In genomic region chr7:41977165-41977651, GRCh38 we compare ENCODE assay signal across 9 cellular contexts.
DNase-seq lines count a peak whose midpoint lies in the region; ATAC-seq and TF ChIP-seq lines count a peak whose summit lies in the region.
"Had no signal": no experiment of that assay in that cellular context is flagged by ENCODE, and none has a peak within 500 bp of the region (broad histone marks: within the 10 kb centered on the region; RNA-seq: fewer than 3 reads in every experiment).

No MANE protein-coding gene starts in this region.

- H3K27ac ChIP-seq in PC-3 (ENCODE audit: low read length): no peak overlapping the region

- no peak overlapping the region for H3K4me3 Mint-ChIP-seq in stimulated activated naive CD8-positive, alpha-beta T cell treated with anti-CD3 and anti-CD28 coated beads, Interleukin-15, amount 100 ng/mL, for 72 hours
- H3K4me3 Mint-ChIP-seq: activated naive CD4-positive, alpha-beta T cell treated with anti-CD3 and anti-CD28 coated beads, Interleukin-2, amount 50 U/mL, for 24 hours had no signal

- CTCF ChIA-PET in PC-3 (lab: Charles Lee): interaction anchor here (1.0 to 1.3 kb wide), 5 partner anchors 19 to 95 kb away, joined by 3 to 4 read pairs (median 4); no protein-coding TSS in a partner anchor

- H3K79me2 ChIP-seq in PC-3 (ENCODE audit: low read length): no peaks in the 10 kb centered on the region

- H3K4me3 ChIP-seq in PC-3 (ENCODE audit: low read length) (no peak overlapping the region), epithelial cell of esophagus (ENCODE audit: low read length) (no peak overlapping the region), lower leg skin (ENCODE audit: low read depth, poor library complexity, severe bottlenecking) (no peak overlapping the region)

- peaks cover 52% of the 10 kb centered on the region for H3K27me3 Mint-ChIP-seq in stimulated activated naive CD8-positive, alpha-beta T cell treated with anti-CD3 and anti-CD28 coated beads, Interleukin-15, amount 100 ng/mL, for 72 hours

- no peak overlapping the region for H3K9ac ChIP-seq in PC-3 (ENCODE audit: low read length)

- H3K27ac Mint-ChIP-seq in stimulated activated naive CD8-positive, alpha-beta T cell treated with anti-CD3 and anti-CD28 coated beads, Interleukin-15, amount 100 ng/mL, for 72 hours: no peak overlapping the region
- H3K27ac Mint-ChIP-seq: activated naive CD4-positive, alpha-beta T cell treated with anti-CD3 and anti-CD28 coated beads, Interleukin-2, amount 50 U/mL, for 24 hours had no signal

- peak; percentile 67 for ATAC-seq in PC-3
- ATAC-seq in stimulated activated naive CD8-positive, alpha-beta T cell treated with anti-CD3 and anti-CD28 coated beads, Interleukin-15, amount 100 ng/mL, for 72 hours: no peak

- no peaks in the 10 kb centered on the region for H3K27me3 ChIP-seq in PC-3 (ENCODE audit: low read length)

- peaks cover 3% of the 10 kb centered on the region; the same call in 1 of the 2 replicates for H3K36me3 ChIP-seq in PC-3 (ENCODE audit: low read depth, low read length)

- TF ChIP-seq POLR2A in lower leg skin (IDR thresholded peaks at IDR 0.05): no peak

- TF ChIP-seq CTCF in PC-3 (conservative IDR thresholded peaks at IDR 0.05; ENCODE audit: low read depth, low read length) (peak; percentile 84), epithelial cell of esophagus (IDR thresholded peaks at IDR 0.05; ENCODE audit: insufficient read depth, low read depth, low read length, missing control alignments) (peak; percentile 80), lower leg skin (IDR thresholded peaks at IDR 0.05) (no peak)

- no peaks in the 10 kb centered on the region for H4K20me1 ChIP-seq in PC-3 (ENCODE audit: low read length)

- no TSS peak for BruUV-seq in PC-3 (replicated peaks; lab: Mats Ljungman, UMichigan)

- peaks cover 9% of the 10 kb centered on the region for H3K4me1 ChIP-seq in PC-3 (ENCODE audit: insufficient read depth, low read length)

- H3K9me3 ChIP-seq in PC-3 (ENCODE audit: low read length): no peaks in the 10 kb centered on the region

- H2AFZ ChIP-seq in PC-3 (ENCODE audit: low read length): no peak overlapping the region

- intact Hi-C loops in PC-3 (cut with micrococcal nuclease) (loop anchor here (2.0 kb wide), 1 partner anchor 714 kb away; no protein-coding TSS in a partner anchor), lower leg skin (cut with DNase I; ENCODE audit: low total_unique reads) (no loop called here)

- no peaks in the 10 kb centered on the region for H3F3A ChIP-seq in PC-3 (ENCODE audit: low read length, unreplicated experiment)

- H3K4me2 ChIP-seq in PC-3 (ENCODE audit: low read length): no peak overlapping the region

- peak; percentile 1 for DNase-seq in NCI-H345 (lab: John Stamatoyannopoulos, UW)
- DNase-seq in NCI-H345 treated with DMSO at 0.1 percent for 48 hours (lab: John Stamatoyannopoulos, UW; ENCODE audit: unreplicated experiment): no peak
- DNase-seq in PC-3: peak; percentile 67
- DNase-seq in epithelial cell of esophagus (ENCODE audit: low read depth): peak; percentile 68
- DNase-seq in myocyte (ENCODE audit: low read depth): peak; percentile 96
- no peak for DNase-seq in lower leg skin (ENCODE audit: low spot score in 2 of 2)
- no peak for DNase-seq in stimulated activated naive CD8-positive, alpha-beta T cell treated with anti-CD3 and anti-CD28 coated beads, Interleukin-15, amount 100 ng/mL, for 72 hours
- no peak for DNase-seq in activated CD8-positive, alpha-beta memory T cell treated with anti-CD3 and anti-CD28 coated beads for 24 hours

- no peaks in the 10 kb centered on the region for H3K9me2 ChIP-seq in PC-3 (replicated peaks; ENCODE audit: low read length)

- POLR2A ChIA-PET in PC-3 (lab: Charles Lee; ENCODE audit: unreplicated experiment): interaction anchor here (0.7 kb wide), 1 partner anchor 870 kb away, joined by 3 read pairs; no protein-coding TSS in a partner anchor

- 57% methylated on average over 9 of the region's 9 CpGs for WGBS in lower leg skin, 2 donors

- no peaks in the 10 kb centered on the region for H3K9me3 Mint-ChIP-seq in stimulated activated naive CD8-positive, alpha-beta T cell treated with anti-CD3 and anti-CD28 coated beads, Interleukin-15, amount 100 ng/mL, for 72 hours
- H3K9me3 Mint-ChIP-seq: activated naive CD4-positive, alpha-beta T cell treated with anti-CD3 and anti-CD28 coated beads, Interleukin-2, amount 50 U/mL, for 24 hours had no signal

- H3K4me1 Mint-ChIP-seq in stimulated activated naive CD8-positive, alpha-beta T cell treated with anti-CD3 and anti-CD28 coated beads, Interleukin-15, amount 100 ng/mL, for 72 hours: no peaks in the 10 kb centered on the region
- H3K4me1 Mint-ChIP-seq: activated naive CD4-positive, alpha-beta T cell treated with anti-CD3 and anti-CD28 coated beads, Interleukin-2, amount 50 U/mL, for 24 hours had no signal

Comparison
In these comparisons a context has a peak if more than half of its experiments do, and no peak if none do; other contexts are left out.
1. DNase-seq: peak in NCI-H345 (single experiment), PC-3 (single experiment), epithelial cell of esophagus (single experiment) and myocyte (single experiment); none in NCI-H345 treated with DMSO at 0.1 percent for 48 hours (single experiment), lower leg skin (0 of 2), stimulated activated naive CD8-positive, alpha-beta T cell treated with anti-CD3 and anti-CD28 coated beads, Interleukin-15, amount 100 ng/mL, for 72 hours (0 of 2) and activated CD8-positive, alpha-beta memory T cell treated with anti-CD3 and anti-CD28 coated beads for 24 hours (single experiment).
2. CTCF ChIP-seq: peak in PC-3 (single experiment) and epithelial cell of esophagus (single experiment); none in lower leg skin (0 of 3).